33 cellular contexts compared by ENCODE assay signal in the genomic region with DNA sequence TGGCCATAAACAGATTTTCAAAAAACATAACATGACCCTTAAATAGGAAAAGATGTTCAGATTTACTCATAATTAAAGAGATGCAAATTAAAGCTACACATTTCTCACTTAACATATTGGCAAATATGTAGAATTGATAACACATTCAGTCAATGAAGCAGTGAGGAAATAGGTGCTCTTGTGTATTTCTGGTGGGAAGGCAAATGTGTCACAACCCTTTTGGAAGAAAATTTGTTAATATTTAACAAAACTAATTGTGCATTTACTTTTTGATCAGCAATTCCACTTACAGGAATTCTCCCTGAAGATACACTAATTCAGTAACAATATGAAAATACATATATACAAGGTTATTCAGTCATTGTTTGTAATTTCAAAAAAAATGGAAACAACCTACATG.
"Had no signal": no experiment of that assay in that cellular context is flagged by ENCODE, and none has a peak within 500 bp of the region (broad histone marks: within the 10 kb centered on the region; RNA-seq: fewer than 3 reads in every experiment).

No MANE protein-coding gene starts in this region.

- H3K4me3 Mint-ChIP-seq: central memory CD8-positive, alpha-beta T cell; dendritic cell treated with granulocyte-macrophage colony-stimulating factor and Interleukin-4, amounts not matched to agents 40 ng/mL and 50 ng/mL, for 4 days; endodermal cell; mesothelial cell of epicardium; naive thymus-derived CD4-positive, alpha-beta T cell; nephron progenitor cell; type B pancreatic cell had no signal

- FAIRE-seq: keratinocyte, pancreas, urothelium cell line had no signal

- H3K9me3 ChIP-seq: colonic mucosa, gastrocnemius medialis, pancreas, testis had no signal

- H3K27me3 Mint-ChIP-seq: central memory CD8-positive, alpha-beta T cell; dendritic cell treated with granulocyte-macrophage colony-stimulating factor and Interleukin-4, amounts not matched to agents 40 ng/mL and 50 ng/mL, for 4 days; naive thymus-derived CD4-positive, alpha-beta T cell; type B pancreatic cell had no signal

- H3K27ac Mint-ChIP-seq: dendritic cell treated with granulocyte-macrophage colony-stimulating factor and Interleukin-4, amounts not matched to agents 40 ng/mL and 50 ng/mL, for 4 days; endodermal cell; mesothelial cell of epicardium; nephron progenitor cell; type B pancreatic cell had no signal

- H3K9me3 Mint-ChIP-seq: central memory CD8-positive, alpha-beta T cell; dendritic cell treated with granulocyte-macrophage colony-stimulating factor and Interleukin-4, amounts not matched to agents 40 ng/mL and 50 ng/mL, for 4 days had no signal

- ATAC-seq: esophagus mucosa; gastrocnemius medialis; lower lobe of right lung; mucosa of descending colon; naive thymus-derived CD4-positive, alpha-beta T cell; pancreas; sciatic nerve had no signal

- H3K27me3 ChIP-seq: colonic mucosa, gastrocnemius medialis, left lung, pancreas, right atrium auricular region, testis, tibial artery had no signal

- H3K4me3 ChIP-seq: colonic mucosa, gastrocnemius medialis, left lung, lower lobe of right lung, mucosa of descending colon, pancreas, right atrium auricular region, smooth muscle cell, testis, tibial artery had no signal

- H3K4me1 ChIP-seq: colonic mucosa, testis had no signal

- H3K27ac ChIP-seq: colonic mucosa, epithelial cell of prostate, gastrocnemius medialis, lower lobe of right lung, right atrium auricular region, testis, tibial artery had no signal

- DNase-seq: colonic mucosa; effector CD8-positive, alpha-beta T cell; endodermal cell; foreskin fibroblast; gastrocnemius medialis; head of caudate nucleus; left lung; lower lobe of right lung; mesenchymal stem cell; mucosa of descending colon; naive thymus-derived CD4-positive, alpha-beta T cell; nephron progenitor cell; nucleus accumbens; pancreas; stimulated activated CD4-positive, alpha-beta T cell treated with anti-CD3 and anti-CD28 coated beads, Interleukin-12 subunit alpha, Interleukin-12 subunit beta, amount 100 ng/mL, for 4 hours; stimulated activated CD4-positive, alpha-beta T cell treated with anti-CD3 and anti-CD28 coated beads, Interleukin-1b, Interleukin-23, amount 100 ng/mL, for 48 hours; stimulated activated CD4-positive, alpha-beta T cell treated with anti-CD3 and anti-CD28 coated beads, Interleukin-4, amount 100 ng/mL, for 1 hour; stimulated activated CD8-positive, alpha-beta memory T cell treated with anti-CD3 and anti-CD28 coated beads, Interleukin-4, amount 100 ng/mL, for 48 hours; stimulated activated naive CD4-positive, alpha-beta T cell; substantia nigra; testis; tibial artery had no signal

- H3K4me2 ChIP-seq: smooth muscle cell had no signal

- H3K4me1 Mint-ChIP-seq: endodermal cell had no signal

- H3K36me3 ChIP-seq: colonic mucosa, gastrocnemius medialis, left lung, lower lobe of right lung, pancreas, right atrium auricular region, tibial artery had no signal
